Comparison of ENCODE assay signal across 14 cellular contexts in the genomic region with DNA sequence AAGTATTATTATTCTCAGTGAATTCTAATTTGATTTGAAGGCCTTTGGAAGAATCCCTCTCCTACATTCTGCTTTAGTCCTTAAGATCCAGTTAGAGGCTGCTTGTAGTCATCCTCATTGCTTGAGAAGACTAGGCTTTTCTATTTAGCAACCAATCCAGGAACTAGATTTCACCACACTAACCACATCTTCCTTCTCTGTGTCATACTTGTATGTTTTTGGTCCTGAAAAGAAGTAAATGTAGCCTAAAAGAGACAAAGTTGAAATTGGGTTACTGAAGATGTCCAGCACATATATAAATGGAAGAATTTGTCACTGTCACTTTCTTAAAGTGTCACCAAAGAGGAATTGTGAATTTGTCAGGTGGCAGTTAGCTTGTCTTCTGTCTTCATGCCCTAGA.
A peak's percentile ranks its signal among the peaks of the same experiment; 100 is the strongest.
DNase-seq lines count a peak whose midpoint lies in the region; ATAC-seq and FAIRE-seq lines count a peak whose summit lies in the region.
"Had no signal": no experiment of that assay in that cellular context is flagged by ENCODE, and none has a peak within 500 bp of the region (broad histone marks: within the 10 kb centered on the region; RNA-seq: fewer than 3 reads in every experiment).

No MANE protein-coding gene starts in this region.

- peaks cover 0 to 2% of the 10 kb centered on the region in 2 donors for H3K9me3 Mint-ChIP-seq in effector memory CD8-positive, alpha-beta T cell

- H3K27ac Mint-ChIP-seq in effector memory CD8-positive, alpha-beta T cell: peak overlapping the region in 1 of 2 donors; percentile 18

- peaks cover 9 to 16% of the 10 kb centered on the region in 2 donors for H3K4me1 Mint-ChIP-seq in effector memory CD8-positive, alpha-beta T cell (ENCODE audit: low read depth in 2 of 2)

- peak overlapping the region in 1 of 2 donors; percentile 13 for H3K4me3 Mint-ChIP-seq in effector memory CD8-positive, alpha-beta T cell

- H3K27me3 Mint-ChIP-seq in effector memory CD8-positive, alpha-beta T cell: peaks cover 2 to 4% of the 10 kb centered on the region in 2 donors

- peak; percentile 54 for ATAC-seq in GM19455 (IDR thresholded peaks at IDR 0.05; ENCODE audit: unreplicated experiment)
- peak; percentile 51 for ATAC-seq in effector memory CD8-positive, alpha-beta T cell (replicated peaks)

- no peak for FAIRE-seq in HTR-8/SVneo (lab: Jason Lieb, UNC)
- FAIRE-seq: H54 had no signal

- DNase-seq in CD1c-positive myeloid dendritic cell (ENCODE audit: extremely low spot score) (peak; percentile 82), KBM-7 (peak; percentile 45), NCI-H2081 (lab: John Stamatoyannopoulos, UW) (no peak), NCI-H748 treated with DMSO at 0.1 percent for 48 hours (lab: John Stamatoyannopoulos, UW) (no peak), HTR-8/SVneo (ENCODE audit: insufficient read length, low spot score) (no peak), NCI-H2107 (lab: John Stamatoyannopoulos, UW) (no peak)
- no peak for DNase-seq in effector memory CD8-positive, alpha-beta T cell
- DNase-seq: caudate nucleus, DMS53, NCI-H187, spleen, uterus had no signal

- no peaks in the 10 kb centered on the region for H3K36me3 Mint-ChIP-seq in effector memory CD8-positive, alpha-beta T cell (ENCODE audit: insufficient read depth)

- in situ Hi-C loops in KBM-7 (cut with MboI; ENCODE audit: low pct_unique_long_range_greater_than_20kb, low sequenced_read_pairs): no loop called here

Comparison
In these comparisons a context has a peak if more than half of its experiments do, and no peak if none do; other contexts are left out.
1. DNase-seq: peak in CD1c-positive myeloid dendritic cell (single experiment) and KBM-7 (single experiment); none in effector memory CD8-positive, alpha-beta T cell (0 of 3), NCI-H2081 (0 of 2), NCI-H748 treated with DMSO at 0.1 percent for 48 hours (single experiment), HTR-8/SVneo (single experiment) and NCI-H2107 (single experiment).